In genomic region chr10:36621346-36621745, GRCh38 we compare ENCODE assay signal across 1 cellular context.
TF ChIP-seq lines count a peak whose summit lies in the region.

No MANE protein-coding gene starts in this region.

TF ChIP-seq in HepG2, 621 proteins besides CTCF, POLR2A, EP300 and RAD21 (continued from another document):
- no peak for TF ChIP-seq ZBTB37 (CRISPR knock-in tag; IDR thresholded peaks at IDR 0.05)
- TF ChIP-seq ZNF589 (CRISPR knock-in tag; conservative IDR thresholded peaks at IDR 0.05): no peak
- TF ChIP-seq ZFP1 (CRISPR knock-in tag; IDR thresholded peaks at IDR 0.05): no peak
- no peak for TF ChIP-seq CHD2 (IDR thresholded peaks at IDR 0.05; ENCODE audit: low read depth, low read length)
- no peak for TF ChIP-seq SALL2 (CRISPR knock-in tag; IDR thresholded peaks at IDR 0.05)
- no peak for TF ChIP-seq ZSCAN5A (CRISPR knock-in tag; IDR thresholded peaks at IDR 0.05; ENCODE audit: borderline replicate concordance)
- TF ChIP-seq ZFP82 (CRISPR knock-in tag; IDR thresholded peaks at IDR 0.05; ENCODE audit: borderline replicate concordance): no peak
